ENCODE assay signal across 1 cellular context in genomic region chrX:119647089-119647488, GRCh38.
TF ChIP-seq lines count a peak whose summit lies in the region.

No MANE protein-coding gene starts in this region.

TF ChIP-seq in K562, 482 proteins besides CTCF, POLR2A, EP300 and RAD21:
- TF ChIP-seq RFX5 (IDR thresholded peaks at IDR 0.05; ENCODE audit: low read depth, low read length) = no peak
- TF ChIP-seq MEIS2 (IDR thresholded peaks at IDR 0.05; ENCODE audit: partially characterized antibody) = peak; percentile 12
